ENCODE assay signal across 18 cellular contexts in genomic region chr9:137435381-137435891, GRCh38. TPM values are rescaled to one million over a fixed set of nuclear protein-coding genes. Genes with fewer than 3 reads are reported as not detected.
DNase-seq lines count a peak whose midpoint lies in the region; ATAC-seq and TF ChIP-seq lines count a peak whose summit lies in the region.
"Had no signal": no experiment of that assay in that cellular context is flagged by ENCODE, and none has a peak within 500 bp of the region (broad histone marks: within the 10 kb centered on the region; RNA-seq: fewer than 3 reads in every experiment).

No MANE protein-coding gene starts in this region.

- no peak for ATAC-seq in Right ventricle myocardium inferior
- peak; percentile 3 for ATAC-seq in body of pancreas
- peak; percentile 6 for ATAC-seq in mucosa of descending colon
- ATAC-seq in HG03520 (IDR thresholded peaks at IDR 0.05; ENCODE audit: unreplicated experiment), result no peak

- peaks cover 2% of the 10 kb centered on the region; the same call in 1 of the 2 replicates for H3K27me3 Mint-ChIP-seq in HFFc6 (ENCODE audit: insufficient read depth)
- H3K27me3 Mint-ChIP-seq: brain, type B pancreatic cell had no signal

- H3K4me3 ChIP-seq in body of pancreas (no peak overlapping the region), mucosa of descending colon (no peak overlapping the region)

- TF ChIP-seq CTCF in body of pancreas (IDR thresholded peaks at IDR 0.05), result no peak
- no peak for TF ChIP-seq CTCF in mucosa of descending colon (IDR thresholded peaks at IDR 0.05)
- TF ChIP-seq CTCF in HFFc6 (IDR thresholded peaks at IDR 0.05), result no peak

- no peak for TF ChIP-seq POLR2A in body of pancreas (IDR thresholded peaks at IDR 0.05)

- no peaks in the 10 kb centered on the region for H3K9me3 Mint-ChIP-seq in HFFc6
- H3K9me3 Mint-ChIP-seq: activated naive CD4-positive, alpha-beta T cell treated with anti-CD3 and anti-CD28 coated beads for 36 hours; brain; dendritic cell treated with granulocyte-macrophage colony-stimulating factor and Interleukin-4, amounts not matched to agents 40 ng/mL and 50 ng/mL, for 4 days; naive thymus-derived CD4-positive, alpha-beta T cell; type B pancreatic cell had no signal

- peak overlapping the region; percentile 71 to 83 (median 73) for H3K27ac ChIP-seq in body of pancreas
- H3K27ac ChIP-seq: epithelial cell of prostate had no signal

- H3K4me3 Mint-ChIP-seq in HFFc6, result no peak overlapping the region
- H3K4me3 Mint-ChIP-seq: activated naive CD4-positive, alpha-beta T cell treated with anti-CD3 and anti-CD28 coated beads for 36 hours; brain; dendritic cell treated with granulocyte-macrophage colony-stimulating factor and Interleukin-4, amounts not matched to agents 40 ng/mL and 50 ng/mL, for 4 days; naive thymus-derived CD4-positive, alpha-beta T cell; type B pancreatic cell had no signal

- H3K36me3 ChIP-seq in body of pancreas (replicated peaks in 1 of 2; ENCODE audit: insufficient read depth in 1 of 2, low read depth in 2 of 2) (no peaks in the 10 kb centered on the region), mucosa of descending colon (ENCODE audit: low read depth) (no peaks in the 10 kb centered on the region)

- H3K4me1 Mint-ChIP-seq in HFFc6 (ENCODE audit: low read depth), result no peaks in the 10 kb centered on the region
- H3K4me1 Mint-ChIP-seq: naive thymus-derived CD4-positive, alpha-beta T cell had no signal

- H3K9me3 ChIP-seq in body of pancreas (no peaks in the 10 kb centered on the region), mucosa of descending colon (no peaks in the 10 kb centered on the region)

- intact Hi-C loops in cardiac septum (cut with DNase I) (no loop called here), Right ventricle myocardium inferior (cut with DNase I) (no loop called here), body of pancreas (cut with DNase I) (no loop called here), mucosa of descending colon (cut with DNase I, micrococcal nuclease) (no loop called here)

- H3K27me3 ChIP-seq in body of pancreas, result no peaks in the 10 kb centered on the region

- H3K27ac Mint-ChIP-seq in HFFc6, result no peak overlapping the region
- H3K27ac Mint-ChIP-seq: activated naive CD4-positive, alpha-beta T cell treated with anti-CD3 and anti-CD28 coated beads for 36 hours; brain; dendritic cell treated with granulocyte-macrophage colony-stimulating factor and Interleukin-4, amounts not matched to agents 40 ng/mL and 50 ng/mL, for 4 days; naive thymus-derived CD4-positive, alpha-beta T cell; type B pancreatic cell had no signal

- WGBS in body of pancreas, 2 donors, result 58 to 73% methylated on average over 4 to 11 of the region's 20 CpGs

- peaks cover 31% of the 10 kb centered on the region for H3K4me1 ChIP-seq in body of pancreas
- H3K4me1 ChIP-seq in mucosa of descending colon (ENCODE audit: low read depth), result peaks cover 29% of the 10 kb centered on the region

- DNase-seq in cardiac septum (ENCODE audit: low spot score) (peak; percentile 35), Right ventricle myocardium inferior (ENCODE audit: missing footprints) (no peak), body of pancreas (peak in 1 of 4 donors; percentile 22), mucosa of descending colon (peak in 2 of 3 donors; percentile 43 to 44), HFFc6 (no peak), NCI-H1694 treated with DMSO at 0.1 percent for 48 hours (lab: John Stamatoyannopoulos, UW) (no peak), kidney tubule cell (ENCODE audit: low spot score) (no peak)
- DNase-seq: activated CD4-positive, alpha-beta T cell treated with anti-CD3 and anti-CD28 coated beads for 4 hours; activated naive CD4-positive, alpha-beta T cell treated with anti-CD3 and anti-CD28 coated beads for 36 hours; foreskin melanocyte; NCI-H526; stimulated activated naive CD8-positive, alpha-beta T cell treated with anti-CD3 and anti-CD28 coated beads, Interleukin-15, Interleukin-2, amounts not matched to agents 100 U/mL and 50 U/mL, for 24 hours had no signal

- no peaks in the 10 kb centered on the region for H3K36me3 Mint-ChIP-seq in HFFc6 (ENCODE audit: low read depth)
- H3K36me3 Mint-ChIP-seq: brain; naive thymus-derived CD4-positive, alpha-beta T cell; type B pancreatic cell had no signal

RNA-seq across cellular contexts. Expression of gene ENTPD8, which starts 5.7 kb away (rescaled TPM):
- total RNA-seq in cardiac septum (not detected), Right ventricle myocardium inferior (not detected), body of pancreas (1 to 10 TPM; 2.0 to 2.3 TPM), mucosa of descending colon (100 to 1,000 TPM in 1 of 3 donors, 10 to 100 TPM in 2; 36.7 to 127 (median 74.8) TPM)
- not detected for total RNA-seq in HFFc6 (2021; fragmentation: NEBNext Ultra II Directional; extraction: Animal tissue kit (Norgen Biotek cat#: 25700))
- total RNA-seq: activated naive CD4-positive, alpha-beta T cell treated with anti-CD3 and anti-CD28 coated beads for 36 hours; naive thymus-derived CD4-positive, alpha-beta T cell had no signal

RNA-seq across cellular contexts. Expression of gene NOXA1, which starts 12.2 kb away (rescaled TPM):
- total RNA-seq in cardiac septum, result 3.3 TPM
- 2.2 TPM for total RNA-seq in Right ventricle myocardium inferior
- total RNA-seq in body of pancreas, result 10 to 100 TPM in 1 of 2 donors, 1 to 10 TPM in 1; 7.3 to 12.9 TPM
- 10 to 100 TPM; 18.0 to 41.5 (median 27.2) TPM for total RNA-seq in mucosa of descending colon
- total RNA-seq in HFFc6 (2021; fragmentation: NEBNext Ultra II Directional; extraction: Animal tissue kit (Norgen Biotek cat#: 25700)), result under 1 TPM in 5 of 6 experiments, not detected in 1; 0.09 to 0.36 (median 0.20) TPM

RNA-seq across cellular contexts. Expression of gene EXD3, which starts 12.5 kb away (rescaled TPM):
- 11.3 TPM for total RNA-seq in cardiac septum
- total RNA-seq in Right ventricle myocardium inferior, result 6.8 TPM
- 10 to 100 TPM; 23.3 to 34.9 TPM for total RNA-seq in body of pancreas
- total RNA-seq in mucosa of descending colon, result 10 to 100 TPM; 39.4 to 56.7 (median 40.1) TPM
- 10 to 100 TPM in 1 of 6 experiments, 1 to 10 TPM in 5; 6.4 to 10.6 (median 8.7) TPM for total RNA-seq in HFFc6 (2021; fragmentation: NEBNext Ultra II Directional; extraction: Animal tissue kit (Norgen Biotek cat#: 25700))

RNA-seq across cellular contexts. Expression of gene NSMF, which starts 23.7 kb away (rescaled TPM):
- 12.2 TPM for total RNA-seq in cardiac septum
- 11.5 TPM for total RNA-seq in Right ventricle myocardium inferior
- total RNA-seq in body of pancreas, result 10 to 100 TPM; 65.4 to 65.9 TPM
- 10 to 100 TPM; 30.1 to 48.0 (median 43.4) TPM for total RNA-seq in mucosa of descending colon
- total RNA-seq in HFFc6 (2021; fragmentation: NEBNext Ultra II Directional; extraction: Animal tissue kit (Norgen Biotek cat#: 25700)), result 10 to 100 TPM; 24.3 to 29.9 (median 26.4) TPM

Comparison
In these comparisons a context has a peak if more than half of its experiments do, and no peak if none do; other contexts are left out.
1. DNase-seq: peak in cardiac septum (single experiment) and mucosa of descending colon (2 of 3); none in Right ventricle myocardium inferior (single experiment), HFFc6 (single experiment), NCI-H1694 treated with DMSO at 0.1 percent for 48 hours (single experiment) and kidney tubule cell (single experiment).
2. ATAC-seq: peak in body of pancreas (single experiment) and mucosa of descending colon (single experiment); none in Right ventricle myocardium inferior (single experiment) and HG03520 (single experiment).
3. RNA of gene ENTPD8, which starts 5.7 kb away (total RNA-seq): 36.7 to 127 TPM in mucosa of descending colon; 2.0 to 2.3 TPM in body of pancreas, not detected in cardiac septum (single experiment), not detected in Right ventricle myocardium inferior (single experiment) and not detected in HFFc6; every median in the first group is over 10 times any median in the second.